In the genomic region with DNA sequence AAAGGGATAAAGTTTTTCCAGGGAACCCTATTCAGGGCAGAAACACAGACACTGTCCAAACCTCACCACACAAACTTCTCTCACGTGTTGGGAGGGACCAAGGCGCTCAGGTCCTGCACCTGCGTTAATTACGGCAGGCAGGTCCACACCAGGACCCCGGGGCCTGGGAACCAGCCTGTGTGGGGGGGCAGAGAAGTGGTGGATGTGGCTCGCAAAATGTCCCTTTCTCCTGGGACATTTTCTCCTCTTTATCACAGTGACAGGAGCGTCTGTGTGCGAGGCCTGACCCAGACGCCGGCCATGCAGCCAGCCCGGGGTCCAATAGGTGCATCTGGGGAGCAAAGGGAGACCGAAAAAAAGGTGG, we compare ENCODE assay signal across 8 cellular contexts.
A peak's percentile ranks its signal among the peaks of the same experiment; 100 is the strongest.
DNase-seq lines count a peak whose midpoint lies in the region; ATAC-seq and TF ChIP-seq lines count a peak whose summit lies in the region.

No MANE protein-coding gene starts in this region.

- no peak for TF ChIP-seq POLR2A in body of pancreas (IDR thresholded peaks at IDR 0.05)
- TF ChIP-seq POLR2A in ovary (IDR thresholded peaks at IDR 0.05), result no peak

- WGBS in body of pancreas, 2 donors, result 1 to 11% methylated on average over 12 of the region's 12 CpGs
- 3 to 35% (median 5%) methylated on average over 12 of the region's 12 CpGs for WGBS in ovary, 3 donors

- no peaks in the 10 kb centered on the region for H3K36me3 Mint-ChIP-seq in CD14-positive monocyte

- H3K9me3 Mint-ChIP-seq in CD14-positive monocyte, result peaks cover 16 to 53% (median 44%) of the 10 kb centered on the region in 7 donors

- peak overlapping the region; percentile 40 to 72 for H3K4me3 ChIP-seq in body of pancreas
- peak overlapping the region; percentile 46 for H3K4me3 ChIP-seq in ovary
- H3K4me3 ChIP-seq in H7 (ENCODE audit: insufficient read depth, low read depth, low read length), result no peak overlapping the region

- H3K27me3 Mint-ChIP-seq in CD14-positive monocyte (ENCODE audit: low read depth in 3 of 3), result peaks cover 0 to 3% (median 2%) of the 10 kb centered on the region in 3 donors

- H3K9me3 ChIP-seq in body of pancreas (no peaks in the 10 kb centered on the region), ovary (no peaks in the 10 kb centered on the region)

- peak overlapping the region in 3 of 4 donors; percentile 89 to 95 (median 93) for H3K27ac ChIP-seq in body of pancreas
- H3K27ac ChIP-seq in ovary, result peak overlapping the region in 1 of 2 donors; percentile 96
- no peak overlapping the region for H3K27ac ChIP-seq in foreskin keratinocyte

- TF ChIP-seq CTCF in CD14-positive monocyte (IDR thresholded peaks at IDR 0.05) (no peak), body of pancreas (IDR thresholded peaks at IDR 0.05) (no peak), ovary (IDR thresholded peaks at IDR 0.05) (no peak), foreskin keratinocyte (conservative IDR thresholded peaks at IDR 0.05) (no peak)

- DNase-seq in CD14-positive monocyte (ENCODE audit: low spot score) (no peak), KG1 (lab: John Stamatoyannopoulos, UW) (peak; percentile 54), body of pancreas (peak in 3 of 4 donors; percentile 38 to 48 (median 40)), ovary (peak in 2 of 5 donors; percentile 20 to 39), H7 (no peak), foreskin keratinocyte (no peak)

- intact Hi-C loops in CD14-positive monocyte (cut with micrococcal nuclease), result loop anchor here (5.0 to 10.0 kb wide), 3 partner anchors 387 to 1450 kb away; a partner anchor contains a TSS
- intact Hi-C loops in body of pancreas (cut with DNase I), result no loop called here
- intact Hi-C loops in ovary (cut with DNase I), result no loop called here

- H3K4me1 Mint-ChIP-seq in CD14-positive monocyte, result peaks cover 20% of the 10 kb centered on the region

- no peak for TF ChIP-seq EP300 in ovary (IDR thresholded peaks at IDR 0.05)

- H3K36me3 ChIP-seq in body of pancreas (replicated peaks in 1 of 2; ENCODE audit: insufficient read depth in 1 of 2, low read depth in 2 of 2), result no peaks in the 10 kb centered on the region
- no peaks in the 10 kb centered on the region for H3K36me3 ChIP-seq in ovary
- no peaks in the 10 kb centered on the region for H3K36me3 ChIP-seq in H7 (replicated peaks; ENCODE audit: control insufficient read depth, insufficient read depth, low read length)

- H3K4me1 ChIP-seq in body of pancreas (peaks cover 8% of the 10 kb centered on the region), ovary (ENCODE audit: insufficient read depth) (peaks cover 4% of the 10 kb centered on the region), foreskin keratinocyte (no peaks in the 10 kb centered on the region)

- peak; percentile 6 for ATAC-seq in body of pancreas
- ATAC-seq in HG03280 (IDR thresholded peaks at IDR 0.05; ENCODE audit: unreplicated experiment), result no peak
- ATAC-seq in foreskin keratinocyte, result no peak
- no peak for ATAC-seq in HG03025 (IDR thresholded peaks at IDR 0.05; ENCODE audit: low FRiP score, unreplicated experiment)

- peak overlapping the region; percentile 20 to 97 (median 84) for H3K27ac Mint-ChIP-seq in CD14-positive monocyte

- H3K27me3 ChIP-seq in body of pancreas, result no peaks in the 10 kb centered on the region
- no peaks in the 10 kb centered on the region for H3K27me3 ChIP-seq in ovary
- no peaks in the 10 kb centered on the region for H3K27me3 ChIP-seq in H7 (ENCODE audit: control insufficient read depth, insufficient read depth, low read length)
- H3K27me3 ChIP-seq in foreskin keratinocyte, result no peaks in the 10 kb centered on the region

- peak overlapping the region; percentile 92 to 93 for H3K4me3 Mint-ChIP-seq in CD14-positive monocyte

Comparison
In these comparisons a context has a peak if more than half of its experiments do, and no peak if none do; other contexts are left out.
1. DNase-seq: peak in KG1 (single experiment) and body of pancreas (3 of 4); none in CD14-positive monocyte (single experiment), H7 (single experiment) and foreskin keratinocyte (0 of 2).
2. intact Hi-C loops: an anchor here in CD14-positive monocyte (5.0 to 10.0 kb wide); none called in body of pancreas and ovary.